In genomic region chrX:28693101-28693500, GRCh38 we compare ENCODE assay signal across 17 cellular contexts.
DNase-seq lines count a peak whose midpoint lies in the region; ATAC-seq lines count a peak whose summit lies in the region.
"Had no signal": no experiment of that assay in that cellular context is flagged by ENCODE, and none has a peak within 500 bp of the region (broad histone marks: within the 10 kb centered on the region; RNA-seq: fewer than 3 reads in every experiment).

No MANE protein-coding gene starts in this region.

- ATAC-seq in Right ventricle myocardium superior (ENCODE audit: poor library complexity) = peak; percentile 48
- no peak for ATAC-seq in left ventricle myocardium superior
- peak; percentile 39 for ATAC-seq in left lobe of liver
- no peak for ATAC-seq in T-cell (replicated peaks in 1 of 4)
- ATAC-seq: PC-3 had no signal

- POLR2A ChIA-PET in T-cell (lab: Charles Lee) = no interaction called here

- DNase-seq in Right ventricle myocardium superior = no peak
- no peak for DNase-seq in left ventricle myocardium superior
- no peak for DNase-seq in left lobe of liver (ENCODE audit: low spot score)
- no peak for DNase-seq in activated naive CD4-positive, alpha-beta T cell treated with anti-CD3 and anti-CD28 coated beads for 36 hours
- DNase-seq in activated CD4-positive, CD25-positive, alpha-beta regulatory T cell treated with anti-CD3 and anti-CD28 coated beads, Interleukin-2, amount 50 U/mL, for 72 hours = no peak
- DNase-seq in T-cell = no peak
- DNase-seq: CD8-positive, alpha-beta memory T cell; GOT3; KBM-7; NCI-H187; NCI-H526; PC-3; SJCRH30 had no signal

- no peaks in the 10 kb centered on the region for H3K36me3 Mint-ChIP-seq in activated naive CD4-positive, alpha-beta T cell treated with anti-CD3 and anti-CD28 coated beads for 36 hours (ENCODE audit: low read depth)
- no peaks in the 10 kb centered on the region for H3K36me3 Mint-ChIP-seq in T-cell
- H3K36me3 Mint-ChIP-seq: CD8-positive, alpha-beta memory T cell had no signal

- H3K4me3 Mint-ChIP-seq in activated naive CD4-positive, alpha-beta T cell treated with anti-CD3 and anti-CD28 coated beads for 36 hours = no peak overlapping the region
- no peak overlapping the region for H3K4me3 Mint-ChIP-seq in T-cell

- H3K27me3 Mint-ChIP-seq in activated naive CD4-positive, alpha-beta T cell treated with anti-CD3 and anti-CD28 coated beads for 36 hours (ENCODE audit: low read depth) = no peaks in the 10 kb centered on the region
- no peaks in the 10 kb centered on the region for H3K27me3 Mint-ChIP-seq in T-cell

- H3K4me1 Mint-ChIP-seq in activated naive CD4-positive, alpha-beta T cell treated with anti-CD3 and anti-CD28 coated beads for 36 hours (ENCODE audit: low read depth) = no peaks in the 10 kb centered on the region
- no peaks in the 10 kb centered on the region for H3K4me1 Mint-ChIP-seq in T-cell
- H3K4me1 Mint-ChIP-seq: CD8-positive, alpha-beta memory T cell had no signal

- CTCF ChIA-PET in activated naive CD4-positive, alpha-beta T cell treated with anti-CD3 and anti-CD28 coated beads for 36 hours (lab: Charles Lee) = no interaction called here
- CTCF ChIA-PET in T-cell (lab: Charles Lee) = no interaction called here

- H3K27ac Mint-ChIP-seq in activated naive CD4-positive, alpha-beta T cell treated with anti-CD3 and anti-CD28 coated beads for 36 hours = no peak overlapping the region
- no peak overlapping the region for H3K27ac Mint-ChIP-seq in T-cell
- H3K27ac Mint-ChIP-seq: CD8-positive, alpha-beta memory T cell had no signal

- H3K27ac ChIP-seq in cingulate gyrus (ENCODE audit: low read depth, low read length) = peak overlapping the region; percentile 63
- H3K27ac ChIP-seq in temporal lobe (ENCODE audit: low read depth, low read length) = peak overlapping the region; percentile 51
- H3K27ac ChIP-seq: BLaER1 treated with 17β-estradiol and CSF1 and Interleukin-3, amounts not matched to agents 10 nM and 100 nM; RWPE1; SJCRH30 had no signal

- H3K9me3 Mint-ChIP-seq in activated naive CD4-positive, alpha-beta T cell treated with anti-CD3 and anti-CD28 coated beads for 36 hours = peaks cover 5% of the 10 kb centered on the region
- peaks cover 0 to 4% (median 4%) of the 10 kb centered on the region in 3 donors for H3K9me3 Mint-ChIP-seq in T-cell

- intact Hi-C loops in Right ventricle myocardium superior (cut with DNase I) (no loop called here), left ventricle myocardium superior (cut with micrococcal nuclease) (no loop called here)
- intact Hi-C loops in activated naive CD4-positive, alpha-beta T cell treated with anti-CD3 and anti-CD28 coated beads for 36 hours (cut with micrococcal nuclease) = no loop called here

Comparison
In these comparisons a context has a peak if more than half of its experiments do, and no peak if none do; other contexts are left out.
1. ATAC-seq: peak in Right ventricle myocardium superior (single experiment) and left lobe of liver (single experiment); none in left ventricle myocardium superior (single experiment) and T-cell (0 of 4).